ENCODE assay signal across 8 cellular contexts in the genomic region with DNA sequence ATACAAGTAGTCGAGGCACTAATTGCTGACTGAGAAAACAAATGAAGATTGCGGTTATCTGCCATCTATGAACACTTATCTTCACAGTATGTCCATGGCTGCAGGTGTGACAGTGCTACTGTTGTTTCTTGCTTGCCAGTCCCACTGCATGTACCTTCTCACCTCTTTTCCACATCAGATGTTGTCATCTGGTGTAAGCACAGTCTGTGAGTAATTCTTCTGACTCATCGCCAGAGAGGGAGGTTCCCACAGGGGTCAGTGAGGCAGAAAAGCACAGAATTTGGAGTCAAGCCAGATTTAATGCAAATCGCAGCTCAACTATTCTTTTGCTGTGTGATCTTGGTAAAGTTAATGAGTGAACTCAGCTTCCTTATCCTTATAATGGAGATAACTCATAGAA.
DNase-seq lines count a peak whose midpoint lies in the region; ATAC-seq and TF ChIP-seq lines count a peak whose summit lies in the region.

No MANE protein-coding gene starts in this region.

- H3K4me3 ChIP-seq in DOHH2 (ENCODE audit: low read length) (no peak overlapping the region), PC-9 (no peak overlapping the region)

- intact Hi-C loops in PC-9 (cut with micrococcal nuclease; ENCODE audit: unreplicated experiment) = no loop called here

- H3K79me2 ChIP-seq in DOHH2 (ENCODE audit: control insufficient read depth, low read length) (no peaks in the 10 kb centered on the region), PC-9 (ENCODE audit: low read depth) (no peaks in the 10 kb centered on the region)

- H3F3A ChIP-seq in DOHH2 (ENCODE audit: control insufficient read depth, insufficient read depth) = no peaks in the 10 kb centered on the region
- H3F3A ChIP-seq in PC-9 (ENCODE audit: insufficient read depth, low read depth) = peaks cover 5% of the 10 kb centered on the region; the same call in 1 of the 2 replicates

- peak; percentile 82 for ATAC-seq in GM19324 (IDR thresholded peaks at IDR 0.05; ENCODE audit: low FRiP score, unreplicated experiment)
- peak; percentile 85 for ATAC-seq in HG03103 (IDR thresholded peaks at IDR 0.05; ENCODE audit: low read depth, unreplicated experiment)

- H3K9me2 ChIP-seq in DOHH2 (replicated peaks; ENCODE audit: control insufficient read depth, low read length) (no peaks in the 10 kb centered on the region), PC-9 (ENCODE audit: insufficient read depth) (no peaks in the 10 kb centered on the region)

- TF ChIP-seq CTCF in DOHH2 (IDR thresholded peaks at IDR 0.05; ENCODE audit: low read depth, low read length, poor library complexity, severe bottlenecking) (no peak), PC-9 (conservative IDR thresholded peaks at IDR 0.05) (no peak)

- H3K4me1 ChIP-seq in DOHH2 (ENCODE audit: control insufficient read depth, low read length) (peaks cover 32% of the 10 kb centered on the region), PC-9 (replicated peaks; ENCODE audit: insufficient read depth) (peaks cover 37% of the 10 kb centered on the region)

- H3K4me2 ChIP-seq in DOHH2 (ENCODE audit: low read length) (peak overlapping the region; percentile 19; the same call in 1 of the 2 replicates), PC-9 (peak overlapping the region; percentile 36)

- H2AFZ ChIP-seq in PC-9 = no peak overlapping the region

- DNase-seq in PC-9 (peak; percentile 58 to 89), iPS-NIHi11 (ENCODE audit: low spot score) (peak; percentile 24), NCI-H2029 (lab: John Stamatoyannopoulos, UW) (no peak), KBM-7 (no peak), SIG-M5 treated with dmso at 0.1 percent for 504 hours (lab: John Stamatoyannopoulos, UW; ENCODE audit: unreplicated experiment) (no peak)

- POLR2A ChIA-PET in PC-9 (lab: Charles Lee; ENCODE audit: unreplicated experiment) = no interaction called here

- H4K20me1 ChIP-seq in DOHH2 (ENCODE audit: control insufficient read depth, insufficient read depth, low read depth, low read length) = no peaks in the 10 kb centered on the region
- no peaks in the 10 kb centered on the region for H4K20me1 ChIP-seq in PC-9 (ENCODE audit: insufficient read depth)

- H3K9me3 ChIP-seq in DOHH2 (ENCODE audit: control insufficient read depth, insufficient read depth, low read length) (no peaks in the 10 kb centered on the region), PC-9 (ENCODE audit: insufficient read depth, low read depth) (no peaks in the 10 kb centered on the region)

- H3K27ac ChIP-seq in DOHH2 (ENCODE audit: low read depth, low read length) (no peak overlapping the region), PC-9 (peak overlapping the region; percentile 86)

- H3K36me3 ChIP-seq in DOHH2 (ENCODE audit: control insufficient read depth, low read length) (no peaks in the 10 kb centered on the region), PC-9 (ENCODE audit: low read depth) (no peaks in the 10 kb centered on the region)

- BruUV-seq in PC-9 (replicated peaks; lab: Mats Ljungman, UMichigan) = no TSS peak

- CTCF ChIA-PET in PC-9 (lab: Charles Lee) = no interaction called here

- H3K27me3 ChIP-seq in DOHH2 (ENCODE audit: control insufficient read depth, low read length) (no peaks in the 10 kb centered on the region), PC-9 (ENCODE audit: insufficient read depth, low read depth) (no peaks in the 10 kb centered on the region)

- in situ Hi-C loops in KBM-7 (cut with MboI; ENCODE audit: low pct_unique_long_range_greater_than_20kb, low sequenced_read_pairs) = no loop called here

Comparison
In these comparisons a context has a peak if more than half of its experiments do, and no peak if none do; other contexts are left out.
1. DNase-seq: peak in PC-9 (2 of 2) and iPS-NIHi11 (single experiment); none in NCI-H2029 (single experiment), KBM-7 (single experiment) and SIG-M5 treated with dmso at 0.1 percent for 504 hours (single experiment).